1 cellular context compared by ENCODE assay signal in genomic region chr12:110403146-110403974, GRCh38.
TF ChIP-seq lines count a peak whose summit lies in the region.

Gene ANAPC7, minus strand, starts transcription at chr12:110403708. Its CDS starts 81 bp downstream, at chr12:110403627.

TF ChIP-seq in HepG2, 621 proteins besides CTCF, POLR2A, EP300 and RAD21 (continued from another document):
- TF ChIP-seq MYPOP (CRISPR knock-in tag; IDR thresholded peaks at IDR 0.05), result peak; percentile 50; the same call in 1 of the 2 replicates
- TF ChIP-seq MED13 (CRISPR knock-in tag; IDR thresholded peaks at IDR 0.05), result no peak
- TF ChIP-seq ZNF552 (CRISPR knock-in tag; IDR thresholded peaks at IDR 0.05; ENCODE audit: borderline replicate concordance), result no peak
- TF ChIP-seq REPIN1 (CRISPR knock-in tag; IDR thresholded peaks at IDR 0.05; ENCODE audit: borderline replicate concordance, low read depth), result peak; percentile 38; the same call in 1 of the 2 replicates
- peak; percentile 59; the same call in 1 of the 2 replicates for TF ChIP-seq UBTF (CRISPR knock-in tag; IDR thresholded peaks at IDR 0.05)
- no peak for TF ChIP-seq ZNF260 (CRISPR knock-in tag; IDR thresholded peaks at IDR 0.05; ENCODE audit: borderline replicate concordance, low read depth)
- no peak for TF ChIP-seq MYNN (CRISPR knock-in tag; IDR thresholded peaks at IDR 0.05; ENCODE audit: low read depth)
- 0 out of 2 replicates have a peak, but pooled peaks have one; percentile 21 for TF ChIP-seq RFXANK (CRISPR knock-in tag; IDR thresholded peaks at IDR 0.05)
- TF ChIP-seq GPN1 (CRISPR knock-in tag; IDR thresholded peaks at IDR 0.05; ENCODE audit: borderline replicate concordance), result 0 out of 2 replicates have a peak, but pooled peaks have one; percentile 25
- TF ChIP-seq SP5 (CRISPR knock-in tag; IDR thresholded peaks at IDR 0.05; ENCODE audit: borderline replicate concordance, low read depth), result peak; percentile 20; the same call in 1 of the 2 replicates
- TF ChIP-seq ZNF672 (CRISPR knock-in tag; IDR thresholded peaks at IDR 0.05), result no peak
- no peak for TF ChIP-seq ZNF564 (CRISPR knock-in tag; IDR thresholded peaks at IDR 0.05)
- TF ChIP-seq HNRNPK (IDR thresholded peaks at IDR 0.05; ENCODE audit: low read depth, low read length, poor library complexity, severe bottlenecking), result no peak
- TF ChIP-seq ZNF652 (CRISPR knock-in tag; IDR thresholded peaks at IDR 0.05; ENCODE audit: borderline replicate concordance, low read depth), result no peak
- 0 out of 2 replicates have a peak, but pooled peaks have one; percentile 88 for TF ChIP-seq SNAPC4 (CRISPR knock-in tag; IDR thresholded peaks at IDR 0.05)
- TF ChIP-seq IRX3 (CRISPR knock-in tag; IDR thresholded peaks at IDR 0.05; ENCODE audit: borderline replicate concordance, low read depth), result peak; percentile 87; the same call in 1 of the 2 replicates
- TF ChIP-seq ZNF614 (CRISPR knock-in tag; IDR thresholded peaks at IDR 0.05; ENCODE audit: borderline replicate concordance), result no peak; the same call in none of the 2 replicates
